Comparison of ENCODE assay signal across 18 cellular contexts in genomic region chr13:61024046-61024445, GRCh38.
"Had no signal": no experiment of that assay in that cellular context is flagged by ENCODE, and none has a peak within 500 bp of the region (broad histone marks: within the 10 kb centered on the region; RNA-seq: fewer than 3 reads in every experiment).

No MANE protein-coding gene starts in this region.

- ATAC-seq: gastrocnemius medialis; left cardiac atrium; naive thymus-derived CD4-positive, alpha-beta T cell; right cardiac atrium; upper lobe of right lung had no signal

- H3K9me3 Mint-ChIP-seq: endodermal cell, nephron progenitor cell had no signal

- H3K4me3 Mint-ChIP-seq: endodermal cell; immature natural killer cell; naive thymus-derived CD4-positive, alpha-beta T cell; nephron progenitor cell had no signal

- H3K27ac Mint-ChIP-seq: endodermal cell; immature natural killer cell; naive thymus-derived CD4-positive, alpha-beta T cell; nephron progenitor cell had no signal

- H3K4me1 Mint-ChIP-seq: immature natural killer cell; naive thymus-derived CD4-positive, alpha-beta T cell had no signal

- H3K27me3 Mint-ChIP-seq: naive thymus-derived CD4-positive, alpha-beta T cell had no signal

- FAIRE-seq: endothelial cell of umbilical vein, kidney, small intestine had no signal

- DNase-seq: colonic mucosa; effector CD4-positive, alpha-beta T cell; endodermal cell; gastrocnemius medialis; immature natural killer cell; kidney; left cardiac atrium; left ventricle myocardium inferior; mesendoderm; naive thymus-derived CD4-positive, alpha-beta T cell; nephron progenitor cell; right cardiac atrium; small intestine; stimulated activated CD4-positive, alpha-beta T cell treated with anti-CD3 and anti-CD28 coated beads, Interleukin-12 subunit alpha, Interleukin-12 subunit beta, amount 100 ng/mL, for 4 hours; stimulated activated naive CD4-positive, alpha-beta T cell treated with Interleukin-2 at 50 U/mL for 16 hours; testis; upper lobe of right lung had no signal
